ENCODE assay signal across 1 cellular context in the genomic region with DNA sequence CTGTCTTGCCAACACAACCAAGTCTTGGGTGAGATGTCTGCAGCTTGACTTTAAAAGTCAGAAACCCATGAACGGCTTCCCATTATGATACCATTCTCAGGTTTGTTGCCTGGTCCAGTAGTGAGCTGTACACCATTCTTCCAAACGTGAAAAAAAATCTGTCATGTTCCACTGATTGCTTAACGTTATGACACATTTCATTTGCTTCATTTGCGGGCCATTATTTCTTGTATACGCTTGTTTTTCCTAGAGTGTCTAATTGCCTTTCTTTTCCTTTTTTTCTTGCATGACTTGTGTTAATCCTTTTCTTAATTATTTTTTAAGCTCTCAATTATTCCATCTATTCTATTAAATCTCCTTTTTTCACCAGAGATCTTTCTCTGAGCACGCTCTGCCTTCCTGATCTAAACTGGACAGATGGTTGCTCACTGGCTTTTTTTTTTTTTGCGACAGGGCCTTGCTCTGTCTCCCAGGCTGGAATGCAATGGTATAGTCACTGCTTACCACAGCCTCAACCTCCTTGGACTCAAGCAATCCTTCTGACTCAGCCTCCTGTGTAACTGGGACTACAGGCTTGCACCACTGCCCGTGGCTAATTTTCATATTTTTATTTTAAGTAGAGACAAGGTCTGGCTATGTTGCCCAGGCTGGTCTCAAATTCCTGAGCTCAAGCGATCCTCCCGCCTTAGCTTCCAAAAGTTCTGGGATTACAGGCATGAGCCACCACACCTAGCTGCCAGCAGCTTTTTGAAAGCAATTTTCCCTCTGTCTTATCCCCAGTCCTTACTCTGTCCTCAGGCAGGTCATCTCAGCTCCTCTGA.
TF ChIP-seq lines count a peak whose summit lies in the region.

No MANE protein-coding gene starts in this region.

TF ChIP-seq in H1, 55 proteins besides CTCF, POLR2A, EP300 and RAD21:
- TF ChIP-seq SAP30 (IDR thresholded peaks at IDR 0.05; ENCODE audit: insufficient read depth, insufficient replicate concordance, low read length) (no peak), HDAC2 (IDR thresholded peaks at IDR 0.05; ENCODE audit: borderline replicate concordance in 1 of 2, low read depth in 2 of 2, low read length in 2 of 2) (no peak), TBP (IDR thresholded peaks at IDR 0.05; ENCODE audit: low read depth, low read length) (no peak), MAFK (IDR thresholded peaks at IDR 0.05; ENCODE audit: low read depth, low read length) (no peak), HDAC6 (IDR thresholded peaks at IDR 0.05; ENCODE audit: low read depth, low read length) (no peak)
